ENCODE assay signal across 12 cellular contexts in genomic region chr1:93565496-93566221, GRCh38.
DNase-seq lines count a peak whose midpoint lies in the region; ATAC-seq and TF ChIP-seq lines count a peak whose summit lies in the region.
"Had no signal": no experiment of that assay in that cellular context is flagged by ENCODE, and none has a peak within 500 bp of the region (broad histone marks: within the 10 kb centered on the region; RNA-seq: fewer than 3 reads in every experiment).

No MANE protein-coding gene starts in this region.

- peaks cover 2% of the 10 kb centered on the region for H3K36me3 Mint-ChIP-seq in T-cell
- H3K36me3 Mint-ChIP-seq in activated CD4-positive, alpha-beta memory T cell treated with anti-CD3 and anti-CD28 coated beads for 36 hours, result no peaks in the 10 kb centered on the region

- ATAC-seq in heart right ventricle, result peak in 6 of 8 donors; percentile 19 to 48 (median 28)
- no peak for ATAC-seq in T-cell (replicated peaks in 1 of 4)

- H3K4me3 ChIP-seq in astrocyte of the spinal cord (ENCODE audit: low read depth, low read length) (no peak overlapping the region), heart right ventricle (no peak overlapping the region), skeletal muscle tissue (ENCODE audit: low read length in 3 of 3) (no peak overlapping the region)

- peak; percentile 69 for DNase-seq in GM03348 (ENCODE audit: low spot score)
- peak; percentile 44 for DNase-seq in astrocyte of the spinal cord (ENCODE audit: low read depth, low spot score)
- no peak for DNase-seq in heart right ventricle
- no peak for DNase-seq in iPS-NIHi7 (ENCODE audit: extremely low spot score)
- no peak for DNase-seq in T-cell
- DNase-seq in activated CD4-positive, alpha-beta memory T cell treated with anti-CD3 and anti-CD28 coated beads for 36 hours, result no peak
- no peak for DNase-seq in activated naive CD4-positive, alpha-beta T cell (lab: John Stamatoyannopoulos, UW)
- DNase-seq: activated gamma-delta T cell treated with Interleukin-2 at 50 U/mL for 16 hours; central memory CD4-positive, alpha-beta T cell; NCI-H1436; T1000 had no signal

- no peak overlapping the region for H3K27ac Mint-ChIP-seq in T-cell
- no peak overlapping the region for H3K27ac Mint-ChIP-seq in activated CD4-positive, alpha-beta memory T cell treated with anti-CD3 and anti-CD28 coated beads for 36 hours

- in situ Hi-C loops in astrocyte of the spinal cord (cut with HindIII; ENCODE audit: low sequenced_read_pairs), result no loop called here

- H3K4me1 ChIP-seq in heart right ventricle, result peaks cover 9 to 30% (median 21%) of the 10 kb centered on the region in 9 donors
- H3K4me1 ChIP-seq in skeletal muscle tissue (ENCODE audit: control insufficient read depth in 3 of 3, insufficient read depth in 3 of 3, low read length in 3 of 3), result peaks cover 0 to 30% (median 11%) of the 10 kb centered on the region in 3 donors

- POLR2A ChIA-PET in T-cell (lab: Charles Lee), result no interaction called here
- POLR2A ChIA-PET in activated CD4-positive, alpha-beta memory T cell treated with anti-CD3 and anti-CD28 coated beads for 36 hours (lab: Charles Lee), result no interaction called here

- no peaks in the 10 kb centered on the region for H3K4me1 Mint-ChIP-seq in T-cell
- no peaks in the 10 kb centered on the region for H3K4me1 Mint-ChIP-seq in activated CD4-positive, alpha-beta memory T cell treated with anti-CD3 and anti-CD28 coated beads for 36 hours (ENCODE audit: low read depth)

- CTCF ChIA-PET in T-cell (lab: Charles Lee), result no interaction called here
- CTCF ChIA-PET in activated CD4-positive, alpha-beta memory T cell treated with anti-CD3 and anti-CD28 coated beads for 36 hours (lab: Charles Lee), result no interaction called here

- H3K27ac ChIP-seq in heart right ventricle, result peak overlapping the region in 9 of 10 donors; percentile 11 to 83 (median 67)
- peak overlapping the region; percentile 67 for H3K27ac ChIP-seq in skeletal muscle tissue (ENCODE audit: low read depth, low read length)

- 59 to 66% methylated on average over 4 of the region's 4 CpGs for WGBS in heart right ventricle, 2 donors

- intact Hi-C loops in heart right ventricle (cut with DNase I), result loop anchor here in 3 of 10 donors (1.0 to 10.0 kb wide), 4 partner anchors 17 to 131 kb away; no protein-coding TSS in a partner anchor
- intact Hi-C loops in activated CD4-positive, alpha-beta memory T cell treated with anti-CD3 and anti-CD28 coated beads for 36 hours (cut with micrococcal nuclease), result no loop called here

- no peak overlapping the region for H3K4me3 Mint-ChIP-seq in T-cell
- H3K4me3 Mint-ChIP-seq in activated CD4-positive, alpha-beta memory T cell treated with anti-CD3 and anti-CD28 coated beads for 36 hours, result no peak overlapping the region

- no peaks in the 10 kb centered on the region for H3K9me3 Mint-ChIP-seq in T-cell
- no peaks in the 10 kb centered on the region for H3K9me3 Mint-ChIP-seq in activated CD4-positive, alpha-beta memory T cell treated with anti-CD3 and anti-CD28 coated beads for 36 hours

- no peaks in the 10 kb centered on the region for H3K9me3 ChIP-seq in heart right ventricle
- H3K9me3 ChIP-seq in skeletal muscle tissue (ENCODE audit: control insufficient read depth in 3 of 3, low read length in 3 of 3), result no peaks in the 10 kb centered on the region

- no peaks in the 10 kb centered on the region for H3K27me3 ChIP-seq in heart right ventricle
- no peaks in the 10 kb centered on the region for H3K27me3 ChIP-seq in skeletal muscle tissue (ENCODE audit: control insufficient read depth in 3 of 3, insufficient read depth in 3 of 3, low read length in 3 of 3)

- H3K9ac ChIP-seq in skeletal muscle tissue (ENCODE audit: low read depth in 1 of 3, low read length in 3 of 3), result no peak overlapping the region

- H3K36me3 ChIP-seq in heart right ventricle (peaks cover 0 to 100% (median 26%) of the 10 kb centered on the region in 9 donors), skeletal muscle tissue (ENCODE audit: control insufficient read depth in 3 of 3, insufficient read depth in 3 of 3, low read length in 3 of 3) (peaks cover 31 to 49% (median 41%) of the 10 kb centered on the region in 3 donors)

- H3K27me3 Mint-ChIP-seq in T-cell, result no peaks in the 10 kb centered on the region
- H3K27me3 Mint-ChIP-seq in activated CD4-positive, alpha-beta memory T cell treated with anti-CD3 and anti-CD28 coated beads for 36 hours, result no peaks in the 10 kb centered on the region

- TF ChIP-seq CTCF in astrocyte of the spinal cord (IDR thresholded peaks at IDR 0.05; ENCODE audit: low read depth, low read length) (no peak), heart right ventricle (IDR thresholded peaks at IDR 0.05) (no peak)

Comparison
In these comparisons a context has a peak if more than half of its experiments do, and no peak if none do; other contexts are left out.
1. DNase-seq: peak in GM03348 (single experiment) and astrocyte of the spinal cord (single experiment); none in heart right ventricle (0 of 2), iPS-NIHi7 (single experiment), T-cell (0 of 34), activated CD4-positive, alpha-beta memory T cell treated with anti-CD3 and anti-CD28 coated beads for 36 hours (single experiment) and activated naive CD4-positive, alpha-beta T cell (0 of 4).
2. ATAC-seq: peak in heart right ventricle (6 of 8); none in T-cell (0 of 4).